Comparison of ENCODE assay signal across 14 cellular contexts in the genomic region with DNA sequence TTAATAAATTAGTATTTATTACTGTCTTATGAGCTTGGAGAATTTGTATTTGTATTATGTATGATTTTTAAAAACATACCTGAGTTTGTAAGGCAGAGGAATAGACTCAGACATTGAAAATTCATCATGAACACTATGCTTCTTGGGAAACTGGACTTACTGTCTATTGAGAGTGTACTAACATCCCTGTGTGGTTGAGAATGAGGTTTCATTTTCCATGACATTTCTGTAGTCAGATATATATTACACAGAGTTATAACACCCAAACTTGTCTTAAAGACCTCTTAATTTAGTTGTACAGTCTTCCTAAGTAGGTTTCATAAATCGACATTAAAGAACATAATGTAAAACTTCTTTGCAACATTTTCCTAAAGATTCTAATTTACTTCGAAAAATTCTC.
"Had no signal": no experiment of that assay in that cellular context is flagged by ENCODE, and none has a peak within 500 bp of the region (broad histone marks: within the 10 kb centered on the region; RNA-seq: fewer than 3 reads in every experiment).

No MANE protein-coding gene starts in this region.

- DNase-seq: cortex of kidney; effector CD8-positive, alpha-beta T cell; heart left ventricle; left colon; left ventricle myocardium superior; naive B cell; ovary; sigmoid colon; stimulated activated CD4-positive, alpha-beta T cell treated with anti-CD3 and anti-CD28 coated beads, Interleukin-2, amount 100 ng/mL, for 24 hours; stimulated activated CD4-positive, alpha-beta T cell treated with anti-CD3 and anti-CD28 coated beads, Interleukin-4, amount 100 ng/mL, for 4 hours; stimulated activated naive B cell treated with anti-CD40 and anti-IgM and Interleukin-4, amounts not matched to agents 10 μg/mL and 1 μg/mL and 100 μg/mL, for 72 hours had no signal

- H3K9me3 Mint-ChIP-seq: naive B cell; neural crest cell; stimulated activated naive B cell treated with anti-CD40 and anti-IgM and Interleukin-4, amounts not matched to agents 10 μg/mL and 1 μg/mL and 100 μg/mL, for 72 hours had no signal

- FAIRE-seq: urothelium cell line had no signal

- H3K4me3 Mint-ChIP-seq: naive B cell; neural crest cell; stimulated activated naive B cell treated with anti-CD40 and anti-IgM and Interleukin-4, amounts not matched to agents 10 μg/mL and 1 μg/mL and 100 μg/mL, for 72 hours; type B pancreatic cell had no signal

- H3K27ac Mint-ChIP-seq: stimulated activated naive B cell treated with anti-CD40 and anti-IgM and Interleukin-4, amounts not matched to agents 10 μg/mL and 1 μg/mL and 100 μg/mL, for 72 hours; type B pancreatic cell had no signal

- H3K27me3 Mint-ChIP-seq: naive B cell; stimulated activated naive B cell treated with anti-CD40 and anti-IgM and Interleukin-4, amounts not matched to agents 10 μg/mL and 1 μg/mL and 100 μg/mL, for 72 hours; type B pancreatic cell had no signal
